Comparison of ENCODE assay signal across 24 cellular contexts in genomic region chr20:51491393-51491792, GRCh38. TPM values are rescaled to one million over a fixed set of nuclear protein-coding genes. Genes with fewer than 3 reads are reported as not detected.
DNase-seq lines count a peak whose midpoint lies in the region; ATAC-seq, FAIRE-seq and TF ChIP-seq lines count a peak whose summit lies in the region.
"Had no signal": no experiment of that assay in that cellular context is flagged by ENCODE, and none has a peak within 500 bp of the region (broad histone marks: within the 10 kb centered on the region; RNA-seq: fewer than 3 reads in every experiment).

No MANE protein-coding gene starts in this region.

- H3K9me3 ChIP-seq in endothelial cell of umbilical vein (replicated peaks; ENCODE audit: control insufficient read depth, insufficient read depth, low read length) (no peaks in the 10 kb centered on the region), suprapubic skin (no peaks in the 10 kb centered on the region)
- H3K9me3 ChIP-seq: A549, psoas muscle had no signal

- DNase-seq in activated CD4-positive, alpha-beta T cell treated with anti-CD3 and anti-CD28 coated beads, Interleukin-2, amount 10 ng/mL, durations not matched to agents 7 days and 5 days: no peak
- no peak for DNase-seq in activated CD4-positive, alpha-beta T cell treated with anti-CD3 and anti-CD28 coated beads for 4 hours
- DNase-seq in activated CD8-positive, alpha-beta T cell treated with anti-CD3 and anti-CD28 coated beads for 36 hours: no peak
- no peak for DNase-seq in endothelial cell of umbilical vein (ENCODE audit: low read depth, low spot score)
- DNase-seq in suprapubic skin (ENCODE audit: low spot score in 2 of 2): peak; percentile 41 to 47
- DNase-seq in left ventricle myocardium superior: no peak
- no peak for DNase-seq in HTR-8/SVneo (ENCODE audit: insufficient read length, low spot score)
- DNase-seq: activated naive CD4-positive, alpha-beta T cell treated with anti-CD3 and anti-CD28 coated beads, Interleukin-2, amount 10 ng/mL, durations not matched to agents 7 days and 5 days; caudate nucleus; HFFc6; kidney glomerular epithelial cell; NCI-H1436; NK-92 treated with Interleukin-12 subunit alpha and Interleukin-12 subunit beta, amount 100 ng/mL, for 24 hours; psoas muscle; SIG-M5; SW 1271 had no signal

- no peaks in the 10 kb centered on the region for H4K20me1 ChIP-seq in endothelial cell of umbilical vein (replicated peaks; ENCODE audit: control insufficient read depth, extremely low read depth, insufficient read depth, low read length)

- CTCF ChIA-PET in activated CD4-positive, alpha-beta T cell treated with anti-CD3 and anti-CD28 coated beads, Interleukin-2, amount 10 ng/mL, durations not matched to agents 7 days and 5 days (lab: Charles Lee): interaction anchor here (0.6 to 1.4 kb wide), 4 partner anchors 8 to 679 kb away, joined by 3 read pairs; no protein-coding TSS in a partner anchor
- CTCF ChIA-PET in activated CD8-positive, alpha-beta T cell treated with anti-CD3 and anti-CD28 coated beads for 36 hours (lab: Charles Lee): interaction anchor here (4.2 kb wide), 1 partner anchor 51 kb away, joined by 17 read pairs; the partner anchor contains the start of gene NFATC2
- CTCF ChIA-PET in endothelial cell of umbilical vein (lab: Charles Lee): interaction anchor here (0.7 to 1.7 kb wide), 4 partner anchors 29 to 133 kb away, joined by 3 to 5 read pairs (median 3); no protein-coding TSS in a partner anchor

- H3K9me1 ChIP-seq in endothelial cell of umbilical vein (replicated peaks; ENCODE audit: control insufficient read depth, extremely low read depth, insufficient read depth, low read length): no peaks in the 10 kb centered on the region

- H3K4me3 ChIP-seq in endothelial cell of umbilical vein (replicated peaks in 1 of 3; ENCODE audit: insufficient read depth in 1 of 3, low read depth in 1 of 3, low read length in 3 of 3) (no peak overlapping the region), suprapubic skin (no peak overlapping the region)
- H3K4me3 ChIP-seq: A549, lung had no signal

- H3K36me3 Mint-ChIP-seq in activated CD4-positive, alpha-beta T cell treated with anti-CD3 and anti-CD28 coated beads, Interleukin-2, amount 10 ng/mL, durations not matched to agents 7 days and 5 days (ENCODE audit: low read depth): peaks cover 90% of the 10 kb centered on the region
- peaks cover 82% of the 10 kb centered on the region for H3K36me3 Mint-ChIP-seq in activated CD8-positive, alpha-beta T cell treated with anti-CD3 and anti-CD28 coated beads for 36 hours (ENCODE audit: low read depth)

- TF ChIP-seq POLR2A in endothelial cell of umbilical vein (IDR thresholded peaks at IDR 0.05; ENCODE audit: low read depth, low read length): no peak
- no peak for TF ChIP-seq POLR2A in suprapubic skin (IDR thresholded peaks at IDR 0.05)

- no peak overlapping the region for H3K4me3 Mint-ChIP-seq in activated CD4-positive, alpha-beta T cell treated with anti-CD3 and anti-CD28 coated beads, Interleukin-2, amount 10 ng/mL, durations not matched to agents 7 days and 5 days
- H3K4me3 Mint-ChIP-seq in activated CD8-positive, alpha-beta T cell treated with anti-CD3 and anti-CD28 coated beads for 36 hours: no peak overlapping the region
- H3K4me3 Mint-ChIP-seq: activated naive CD4-positive, alpha-beta T cell treated with anti-CD3 and anti-CD28 coated beads, Interleukin-2, amount 10 ng/mL, durations not matched to agents 7 days and 5 days; HFFc6; type B pancreatic cell had no signal

- H3K79me2 ChIP-seq in endothelial cell of umbilical vein (ENCODE audit: control insufficient read depth, insufficient read depth, low read length): no peaks in the 10 kb centered on the region

- POLR2A ChIA-PET in activated CD4-positive, alpha-beta T cell treated with anti-CD3 and anti-CD28 coated beads, Interleukin-2, amount 10 ng/mL, durations not matched to agents 7 days and 5 days (lab: Charles Lee): no interaction called here
- POLR2A ChIA-PET in activated CD8-positive, alpha-beta T cell treated with anti-CD3 and anti-CD28 coated beads for 36 hours (lab: Charles Lee): interaction anchor here (0.8 to 6.4 kb wide), 6 partner anchors 8 to 104 kb away, joined by 3 to 56 read pairs (median 3); no protein-coding TSS in a partner anchor
- POLR2A ChIA-PET in endothelial cell of umbilical vein (lab: Charles Lee): interaction anchor here (0.7 kb wide), 1 partner anchor 49 kb away, joined by 3 read pairs; no protein-coding TSS in a partner anchor

- FAIRE-seq in endothelial cell of umbilical vein (lab: Jason Lieb, UNC): no peak
- no peak for FAIRE-seq in HTR-8/SVneo (lab: Jason Lieb, UNC)
- FAIRE-seq: A549, astrocyte had no signal

- TF ChIP-seq CTCF in activated CD8-positive, alpha-beta T cell treated with anti-CD3 and anti-CD28 coated beads for 36 hours (IDR thresholded peaks at IDR 0.05): no peak
- TF ChIP-seq CTCF in endothelial cell of umbilical vein (IDR thresholded peaks at IDR 0.05; ENCODE audit: extremely low read depth in 1 of 2, insufficient read depth in 1 of 2, low read depth in 1 of 2, low read length in 2 of 2) (no peak), suprapubic skin (IDR thresholded peaks at IDR 0.05) (no peak)

- H3K4me2 ChIP-seq in endothelial cell of umbilical vein (ENCODE audit: insufficient read depth, low read length): no peak overlapping the region
- H3K4me2 ChIP-seq: A549, KMS-11 had no signal

- no TSS peak for BruUV-seq in endothelial cell of umbilical vein (replicated peaks; lab: Mats Ljungman, UMichigan)

- peak overlapping the region; percentile 54 for H3K27ac Mint-ChIP-seq in activated CD4-positive, alpha-beta T cell treated with anti-CD3 and anti-CD28 coated beads, Interleukin-2, amount 10 ng/mL, durations not matched to agents 7 days and 5 days
- peak overlapping the region; percentile 66 for H3K27ac Mint-ChIP-seq in activated CD8-positive, alpha-beta T cell treated with anti-CD3 and anti-CD28 coated beads for 36 hours
- H3K27ac Mint-ChIP-seq: activated naive CD4-positive, alpha-beta T cell treated with anti-CD3 and anti-CD28 coated beads, Interleukin-2, amount 10 ng/mL, durations not matched to agents 7 days and 5 days; HFFc6; type B pancreatic cell had no signal

- dilution Hi-C loops in endothelial cell of umbilical vein (cut with MboI; ENCODE audit: extremely low pct_ligation_motif_present, low sequenced_read_pairs): no loop called here

- H3K4me1 Mint-ChIP-seq in activated CD4-positive, alpha-beta T cell treated with anti-CD3 and anti-CD28 coated beads, Interleukin-2, amount 10 ng/mL, durations not matched to agents 7 days and 5 days: peaks cover 89% of the 10 kb centered on the region
- H3K4me1 Mint-ChIP-seq in activated CD8-positive, alpha-beta T cell treated with anti-CD3 and anti-CD28 coated beads for 36 hours (ENCODE audit: low read depth): peaks cover 90% of the 10 kb centered on the region

- TF ChIP-seq EP300 in suprapubic skin (IDR thresholded peaks at IDR 0.05): no peak

- H2AFZ ChIP-seq in endothelial cell of umbilical vein (ENCODE audit: low read depth, low read length): no peak overlapping the region

- H3K9ac ChIP-seq in endothelial cell of umbilical vein (replicated peaks; ENCODE audit: extremely low read depth, insufficient read depth, low read length): no peak overlapping the region
- H3K9ac ChIP-seq: KMS-11 had no signal

- H3K27ac ChIP-seq in endothelial cell of umbilical vein (ENCODE audit: insufficient read depth, low read depth, low read length) (peak overlapping the region; percentile 81), suprapubic skin (peak overlapping the region; percentile 66)
- H3K27ac ChIP-seq: A549, KMS-11, psoas muscle had no signal

- no peak for ATAC-seq in activated CD8-positive, alpha-beta T cell treated with anti-CD3 and anti-CD28 coated beads for 36 hours
- ATAC-seq in left ventricle myocardium superior: no peak
- ATAC-seq in GM19023 (IDR thresholded peaks at IDR 0.05; ENCODE audit: unreplicated experiment): no peak
- ATAC-seq: A549; activated CD4-positive, CD25-positive, alpha-beta regulatory T cell treated with anti-CD3 and anti-CD28 coated beads, Interleukin-2, amount 50 U/mL, for 24 hours; Panc1 had no signal

- H3K4me1 ChIP-seq in endothelial cell of umbilical vein (ENCODE audit: control insufficient read depth, extremely low read depth, insufficient read depth, low read length) (peaks cover 29% of the 10 kb centered on the region), suprapubic skin (peaks cover 35% of the 10 kb centered on the region)
- H3K4me1 ChIP-seq: psoas muscle had no signal

- H3K9me3 Mint-ChIP-seq in activated CD4-positive, alpha-beta T cell treated with anti-CD3 and anti-CD28 coated beads, Interleukin-2, amount 10 ng/mL, durations not matched to agents 7 days and 5 days: no peaks in the 10 kb centered on the region
- no peaks in the 10 kb centered on the region for H3K9me3 Mint-ChIP-seq in activated CD8-positive, alpha-beta T cell treated with anti-CD3 and anti-CD28 coated beads for 36 hours
- H3K9me3 Mint-ChIP-seq: activated naive CD4-positive, alpha-beta T cell treated with anti-CD3 and anti-CD28 coated beads, Interleukin-2, amount 10 ng/mL, durations not matched to agents 7 days and 5 days; HFFc6; type B pancreatic cell had no signal

- H3K36me3 ChIP-seq in endothelial cell of umbilical vein (ENCODE audit: control insufficient read depth in 2 of 2, extremely low read depth in 1 of 2, insufficient read depth in 2 of 2, low read length in 2 of 2): no peaks in the 10 kb centered on the region
- H3K36me3 ChIP-seq in suprapubic skin: no peaks in the 10 kb centered on the region

- 66% methylated on average over 11 of the region's 11 CpGs for WGBS in suprapubic skin

- no peaks in the 10 kb centered on the region for H3K27me3 ChIP-seq in endothelial cell of umbilical vein (ENCODE audit: control insufficient read depth in 2 of 2, insufficient read depth in 2 of 2, low read length in 2 of 2)
- H3K27me3 ChIP-seq in suprapubic skin: no peaks in the 10 kb centered on the region

- intact Hi-C loops in activated CD8-positive, alpha-beta T cell treated with anti-CD3 and anti-CD28 coated beads for 36 hours (cut with micrococcal nuclease): no loop called here
- intact Hi-C loops in endothelial cell of umbilical vein (cut with micrococcal nuclease): loop anchor here (5.0 kb wide), 2 partner anchors 36 to 104 kb away; no protein-coding TSS in a partner anchor
- intact Hi-C loops in left ventricle myocardium superior (cut with micrococcal nuclease): no loop called here

- H3K27me3 Mint-ChIP-seq in activated CD4-positive, alpha-beta T cell treated with anti-CD3 and anti-CD28 coated beads, Interleukin-2, amount 10 ng/mL, durations not matched to agents 7 days and 5 days: no peaks in the 10 kb centered on the region
- no peaks in the 10 kb centered on the region for H3K27me3 Mint-ChIP-seq in activated CD8-positive, alpha-beta T cell treated with anti-CD3 and anti-CD28 coated beads for 36 hours
- H3K27me3 Mint-ChIP-seq: activated naive CD4-positive, alpha-beta T cell treated with anti-CD3 and anti-CD28 coated beads, Interleukin-2, amount 10 ng/mL, durations not matched to agents 7 days and 5 days; type B pancreatic cell had no signal

RNA-seq across cellular contexts. Expression of gene NFATC2, which starts 51.1 kb away (rescaled TPM):
- 10 to 100 TPM; 62.0 to 68.8 TPM for total RNA-seq in activated CD4-positive, alpha-beta T cell treated with anti-CD3 and anti-CD28 coated beads, Interleukin-2, amount 10 ng/mL, durations not matched to agents 7 days and 5 days
- 10 to 100 TPM; 38.3 to 40.9 TPM for total RNA-seq in activated CD8-positive, alpha-beta T cell treated with anti-CD3 and anti-CD28 coated beads for 36 hours
- total RNA-seq in endothelial cell of umbilical vein (12.9 and 13.0 TPM in 2 replicates), suprapubic skin (10 to 100 TPM in 2 of 4 donors, 1 to 10 TPM in 2; 5.4 to 15.7 (median 8.4) TPM), left ventricle myocardium superior (2.3 TPM)
- polyA plus RNA-seq in endothelial cell of umbilical vein: 2.0 and 3.1 TPM in 2 replicates
- polyA plus RNA-seq in endothelial cell of umbilical vein (2011; cell fraction: cytosol; rRNA removed): 3.6 and 3.7 TPM in 2 replicates
- 8.8 and 9.8 TPM in 2 replicates for polyA plus RNA-seq in endothelial cell of umbilical vein (2011; cell fraction: nucleus; rRNA removed)
- 5.0 and 6.5 TPM in 2 replicates for polyA plus RNA-seq in endothelial cell of umbilical vein (2012)
- 4.4 and 8.0 TPM in 2 replicates for polyA minus RNA-seq in endothelial cell of umbilical vein
- not detected for polyA minus RNA-seq in endothelial cell of umbilical vein (2011; cell fraction: cytosol; rRNA and poly(A)+ RNA removed)
- polyA minus RNA-seq in endothelial cell of umbilical vein (2011; cell fraction: nucleus; rRNA and poly(A)+ RNA removed): 16.8 and 24.5 TPM in 2 replicates

Comparison
In these comparisons a context has a peak if more than half of its experiments do, and no peak if none do; other contexts are left out.
1. DNase-seq: peak in suprapubic skin (2 of 2); none in activated CD4-positive, alpha-beta T cell treated with anti-CD3 and anti-CD28 coated beads, Interleukin-2, amount 10 ng/mL, durations not matched to agents 7 days and 5 days (single experiment), activated CD4-positive, alpha-beta T cell treated with anti-CD3 and anti-CD28 coated beads for 4 hours (0 of 2), activated CD8-positive, alpha-beta T cell treated with anti-CD3 and anti-CD28 coated beads for 36 hours (single experiment), endothelial cell of umbilical vein (single experiment), left ventricle myocardium superior (single experiment) and HTR-8/SVneo (single experiment).